Comparison of ENCODE assay signal across 9 cellular contexts in genomic region chr20:1005452-1006027, GRCh38. TPM values are rescaled to one million over a fixed set of nuclear protein-coding genes. Genes with fewer than 3 reads are reported as not detected.
DNase-seq lines count a peak whose midpoint lies in the region; ATAC-seq and TF ChIP-seq lines count a peak whose summit lies in the region.
"Had no signal": no experiment of that assay in that cellular context is flagged by ENCODE, and none has a peak within 500 bp of the region (broad histone marks: within the 10 kb centered on the region; RNA-seq: fewer than 3 reads in every experiment).

No MANE protein-coding gene starts in this region.

- peak; percentile 86 for ATAC-seq in foreskin keratinocyte
- peak; percentile 17 to 31 for ATAC-seq in upper lobe of left lung (ENCODE audit: low FRiP score in 2 of 2)

- H3K4me3 ChIP-seq in upper lobe of left lung, result no peak overlapping the region

- 15 to 43% methylated on average over 3 to 5 of the region's 5 CpGs for WGBS in upper lobe of left lung, 2 donors

- H3K27me3 ChIP-seq in foreskin keratinocyte (peaks cover 42% of the 10 kb centered on the region), upper lobe of left lung (peaks cover 0 to 11% (median 5%) of the 10 kb centered on the region in 4 donors)

- TF ChIP-seq POLR2A in upper lobe of left lung (IDR thresholded peaks at IDR 0.05), result no peak

- H3K4me1 ChIP-seq in foreskin keratinocyte (no peaks in the 10 kb centered on the region), upper lobe of left lung (peaks cover 0 to 10% (median 1%) of the 10 kb centered on the region in 4 donors)

- H3K9me3 ChIP-seq in upper lobe of left lung, result no peaks in the 10 kb centered on the region
- H3K9me3 ChIP-seq: neutrophil had no signal

- no peak overlapping the region for H3K27ac ChIP-seq in foreskin keratinocyte
- no peak overlapping the region for H3K27ac ChIP-seq in upper lobe of left lung
- H3K27ac ChIP-seq: neutrophil had no signal

- DNase-seq in stimulated activated CD4-positive, alpha-beta T cell treated with anti-CD3 and anti-CD28 coated beads, Interleukin-12 subunit alpha, Interleukin-12 subunit beta, amount 100 ng/mL, for 4 hours, result peak; percentile 6
- no peak for DNase-seq in stimulated activated CD4-positive, alpha-beta T cell treated with anti-CD3 and anti-CD28 coated beads, Interleukin-4, amount 100 ng/mL, for 4 hours
- peak; percentile 55 for DNase-seq in HuH-7 (ENCODE audit: low spot score)
- DNase-seq in SW480 (ENCODE audit: low spot score), result peak; percentile 84
- DNase-seq in foreskin keratinocyte, result peak; percentile 24 to 49
- DNase-seq in upper lobe of left lung, result peak in 1 of 2 donors; percentile 26
- no peak for DNase-seq in GF-D8 (lab: John Stamatoyannopoulos, UW)
- no peak for DNase-seq in DMS79 treated with DMSO at 0.1 percent for 48 hours (lab: John Stamatoyannopoulos, UW)

- TF ChIP-seq EP300 in upper lobe of left lung (IDR thresholded peaks at IDR 0.05), result no peak

- no peaks in the 10 kb centered on the region for H3K36me3 ChIP-seq in upper lobe of left lung
- H3K36me3 ChIP-seq: neutrophil had no signal

- TF ChIP-seq CTCF in foreskin keratinocyte (conservative IDR thresholded peaks at IDR 0.05) (no peak), upper lobe of left lung (IDR thresholded peaks at IDR 0.05) (no peak)

RNA-seq across cellular contexts. Expression of gene RSPO4, which starts 3.4 kb away (rescaled TPM):
- total RNA-seq in foreskin keratinocyte (not detected in 2 replicates), upper lobe of left lung (10 to 100 TPM in 1 of 6 donors, 1 to 10 TPM in 4, under 1 TPM in 1; 0.49 to 11.2 (median 4.4) TPM)
- polyA plus RNA-seq in foreskin keratinocyte, result 0.07 TPM in 1 of 2 replicates, not detected in the other

Comparison
In these comparisons a context has a peak if more than half of its experiments do, and no peak if none do; other contexts are left out.
1. DNase-seq: peak in stimulated activated CD4-positive, alpha-beta T cell treated with anti-CD3 and anti-CD28 coated beads, Interleukin-12 subunit alpha, Interleukin-12 subunit beta, amount 100 ng/mL, for 4 hours (single experiment), HuH-7 (single experiment), SW480 (single experiment) and foreskin keratinocyte (2 of 2); none in stimulated activated CD4-positive, alpha-beta T cell treated with anti-CD3 and anti-CD28 coated beads, Interleukin-4, amount 100 ng/mL, for 4 hours (0 of 2), GF-D8 (single experiment) and DMS79 treated with DMSO at 0.1 percent for 48 hours (single experiment).